ENCODE assay signal across 19 cellular contexts in the genomic region with DNA sequence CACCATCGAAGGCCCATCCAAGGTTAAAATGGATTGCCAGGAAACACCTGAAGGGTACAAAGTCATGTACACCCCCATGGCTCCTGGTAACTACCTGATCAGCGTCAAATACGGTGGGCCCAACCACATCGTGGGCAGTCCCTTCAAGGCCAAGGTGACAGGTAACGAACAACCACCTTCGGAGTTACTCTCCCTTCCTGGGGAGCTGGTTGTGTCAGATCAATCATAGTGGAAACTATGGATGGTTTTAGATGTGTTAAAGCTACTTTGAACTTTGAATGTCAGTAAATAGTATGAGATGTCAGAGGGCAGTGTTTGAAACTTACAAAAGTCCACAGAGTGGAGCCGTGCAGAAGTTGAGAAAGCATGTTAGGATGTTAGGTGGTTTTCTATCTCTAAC. TPM values are rescaled to one million over a fixed set of nuclear protein-coding genes. Genes with fewer than 3 reads are reported as not detected.
DNase-seq lines count a peak whose midpoint lies in the region; ATAC-seq, FAIRE-seq and TF ChIP-seq lines count a peak whose summit lies in the region.
"Had no signal": no experiment of that assay in that cellular context is flagged by ENCODE, and none has a peak within 500 bp of the region (broad histone marks: within the 10 kb centered on the region; RNA-seq: fewer than 3 reads in every experiment).

No MANE protein-coding gene starts in this region.

- H3K36me3 ChIP-seq in Caco-2 (ENCODE audit: control insufficient read depth, insufficient read depth, low read length) (peaks cover 9% of the 10 kb centered on the region), kidney (ENCODE audit: control insufficient read depth in 1 of 2, insufficient read depth in 2 of 2, low read length in 2 of 2) (peaks cover 15 to 29% of the 10 kb centered on the region in 2 donors), rectal smooth muscle tissue (ENCODE audit: control insufficient read depth, insufficient read depth, low read length) (peaks cover 17% of the 10 kb centered on the region)

- no TSS peak for BruUV-seq in Caco-2 (replicated peaks; lab: Mats Ljungman, UMichigan)

- TF ChIP-seq CTCF in Caco-2 (IDR thresholded peaks at IDR 0.05; ENCODE audit: insufficient read depth in 1 of 2, low read depth in 1 of 2, low read length in 1 of 2, severe bottlenecking in 1 of 2, unreplicated experiment in 1 of 2) (no peak), VCaP (conservative IDR thresholded peaks at IDR 0.05) (no peak), kidney (IDR thresholded peaks at IDR 0.05; ENCODE audit: borderline replicate concordance, extremely low read depth, insufficient read depth) (no peak)

- intact Hi-C loops in Caco-2 (cut with micrococcal nuclease; ENCODE audit: unreplicated experiment) (loop anchor here (5.0 kb wide), 2 partner anchors 56 to 206 kb away; no protein-coding TSS in a partner anchor), kidney (cut with DNase I) (no loop called here)

- no peak for DNase-seq in Caco-2
- peak; percentile 21 for DNase-seq in kidney
- no peak for DNase-seq in iPS-NIHi7 (ENCODE audit: extremely low spot score)
- DNase-seq in NCI-H2171 (lab: John Stamatoyannopoulos, UW): no peak
- no peak for DNase-seq in stimulated activated CD4-positive, alpha-beta T cell treated with anti-CD3 and anti-CD28 coated beads, Interleukin-12 subunit alpha, Interleukin-12 subunit beta, amount 100 ng/mL, for 4 hours
- DNase-seq: CD4-positive, alpha-beta T cell; DND-41; GDM1; NCI-H1436; NCI-H226; NCI-H526; NK-92 treated with Interleukin-12 subunit alpha and Interleukin-12 subunit beta, amount 100 ng/mL, for 24 hours had no signal

- peaks cover 49% of the 10 kb centered on the region for H3K4me1 ChIP-seq in Caco-2
- peaks cover 18 to 19% of the 10 kb centered on the region in 2 donors for H3K4me1 ChIP-seq in kidney (ENCODE audit: control insufficient read depth in 1 of 2, insufficient read depth in 1 of 2, low read depth in 1 of 2, low read length in 2 of 2)
- peaks cover 30% of the 10 kb centered on the region for H3K4me1 ChIP-seq in rectal smooth muscle tissue (ENCODE audit: control insufficient read depth, insufficient read depth, low read length)

- H3K4me3 Mint-ChIP-seq in Caco-2 (ENCODE audit: unreplicated experiment): no peak overlapping the region
- no peak overlapping the region for H3K4me3 Mint-ChIP-seq in stimulated activated memory B cell treated with anti-CD40 and anti-IgM and Interleukin-4, amounts not matched to agents 10 μg/mL and 1 μg/mL and 100 μg/mL, for 72 hours
- H3K4me3 Mint-ChIP-seq: CD4-positive, alpha-beta T cell; GM23338 had no signal

- H3K9ac ChIP-seq in kidney (ENCODE audit: low read length in 2 of 2) (no peak overlapping the region), rectal smooth muscle tissue (ENCODE audit: low read length) (no peak overlapping the region)

- H3K27me3 ChIP-seq in Caco-2 (replicated peaks; ENCODE audit: control insufficient read depth, insufficient read depth, low read length): no peaks in the 10 kb centered on the region
- no peaks in the 10 kb centered on the region for H3K27me3 ChIP-seq in rectal smooth muscle tissue (ENCODE audit: control insufficient read depth, insufficient read depth, low read length)

- H3K36me3 Mint-ChIP-seq in Caco-2 (ENCODE audit: insufficient read depth, unreplicated experiment): peaks cover 98% of the 10 kb centered on the region
- H3K36me3 Mint-ChIP-seq in stimulated activated memory B cell treated with anti-CD40 and anti-IgM and Interleukin-4, amounts not matched to agents 10 μg/mL and 1 μg/mL and 100 μg/mL, for 72 hours: peaks cover 14% of the 10 kb centered on the region

- POLR2A ChIA-PET in Caco-2 (lab: Charles Lee): no interaction called here

- H3K27me3 Mint-ChIP-seq in Caco-2 (ENCODE audit: insufficient read depth, unreplicated experiment): no peaks in the 10 kb centered on the region
- H3K27me3 Mint-ChIP-seq in stimulated activated memory B cell treated with anti-CD40 and anti-IgM and Interleukin-4, amounts not matched to agents 10 μg/mL and 1 μg/mL and 100 μg/mL, for 72 hours: no peaks in the 10 kb centered on the region
- H3K27me3 Mint-ChIP-seq: CD4-positive, alpha-beta T cell had no signal

- H3K9me3 Mint-ChIP-seq in Caco-2 (ENCODE audit: unreplicated experiment): no peaks in the 10 kb centered on the region
- H3K9me3 Mint-ChIP-seq in stimulated activated memory B cell treated with anti-CD40 and anti-IgM and Interleukin-4, amounts not matched to agents 10 μg/mL and 1 μg/mL and 100 μg/mL, for 72 hours: no peaks in the 10 kb centered on the region
- H3K9me3 Mint-ChIP-seq: CD4-positive, alpha-beta T cell; GM23338 had no signal

- H3K4me1 Mint-ChIP-seq in Caco-2 (ENCODE audit: low read depth, unreplicated experiment): peaks cover 48% of the 10 kb centered on the region
- H3K4me1 Mint-ChIP-seq in stimulated activated memory B cell treated with anti-CD40 and anti-IgM and Interleukin-4, amounts not matched to agents 10 μg/mL and 1 μg/mL and 100 μg/mL, for 72 hours: no peaks in the 10 kb centered on the region

- FAIRE-seq in kidney (lab: Jason Lieb, UNC): no peak
- FAIRE-seq: D721Med, GM12892, HTR-8/SVneo had no signal

- CTCF ChIA-PET in Caco-2 (lab: Charles Lee): no interaction called here

- no peaks in the 10 kb centered on the region for H3K9me3 ChIP-seq in Caco-2
- H3K9me3 ChIP-seq in kidney (ENCODE audit: control insufficient read depth in 1 of 2, low read length in 2 of 2): no peaks in the 10 kb centered on the region

- peak overlapping the region; percentile 88 for H3K27ac ChIP-seq in VCaP
- no peak overlapping the region for H3K27ac ChIP-seq in kidney (ENCODE audit: low read depth in 2 of 2, low read length in 2 of 2)
- H3K27ac ChIP-seq in rectal smooth muscle tissue (ENCODE audit: low read depth, low read length): peak overlapping the region; percentile 53

- no peak for ATAC-seq in stimulated activated memory B cell treated with anti-CD40 and anti-IgM and Interleukin-4, amounts not matched to agents 10 μg/mL and 1 μg/mL and 100 μg/mL, for 72 hours

- H3K4me3 ChIP-seq in Caco-2 (ENCODE audit: low read depth, low read length) (no peak overlapping the region), kidney (ENCODE audit: low read length in 2 of 2) (no peak overlapping the region), rectal smooth muscle tissue (ENCODE audit: low read length) (no peak overlapping the region)
- H3K4me3 ChIP-seq: GM23338 had no signal

- H3K27ac Mint-ChIP-seq in Caco-2 (ENCODE audit: unreplicated experiment): peak overlapping the region; percentile 64
- no peak overlapping the region for H3K27ac Mint-ChIP-seq in stimulated activated memory B cell treated with anti-CD40 and anti-IgM and Interleukin-4, amounts not matched to agents 10 μg/mL and 1 μg/mL and 100 μg/mL, for 72 hours
- H3K27ac Mint-ChIP-seq: CD4-positive, alpha-beta T cell had no signal

RNA-seq across cellular contexts. Expression of a gene that starts 42.3 kb away (rescaled TPM):
- total RNA-seq in Caco-2 (2022) (0.27 TPM in 1 of 2 replicates, not detected in the other), kidney (24.9 TPM)
- polyA plus RNA-seq in kidney (ENCODE audit: insufficient read depth, low read depth, low replicate concordance): 27.5 TPM
- total RNA-seq: GM23338 had no signal
- polyA plus RNA-seq: GM23338 had no signal

Comparison
In these comparisons a context has a peak if more than half of its experiments do, and no peak if none do; other contexts are left out.
1. H3K27ac ChIP-seq: peak in VCaP (single experiment) and rectal smooth muscle tissue (single experiment); none in kidney (0 of 2).
2. RNA of a gene that starts 42.3 kb away (total RNA-seq): 24.9 TPM in kidney (single experiment); 0.27 TPM in Caco-2; every median in the first group is over 10 times any median in the second.